ENCODE assay signal across 10 cellular contexts in the genomic region with DNA sequence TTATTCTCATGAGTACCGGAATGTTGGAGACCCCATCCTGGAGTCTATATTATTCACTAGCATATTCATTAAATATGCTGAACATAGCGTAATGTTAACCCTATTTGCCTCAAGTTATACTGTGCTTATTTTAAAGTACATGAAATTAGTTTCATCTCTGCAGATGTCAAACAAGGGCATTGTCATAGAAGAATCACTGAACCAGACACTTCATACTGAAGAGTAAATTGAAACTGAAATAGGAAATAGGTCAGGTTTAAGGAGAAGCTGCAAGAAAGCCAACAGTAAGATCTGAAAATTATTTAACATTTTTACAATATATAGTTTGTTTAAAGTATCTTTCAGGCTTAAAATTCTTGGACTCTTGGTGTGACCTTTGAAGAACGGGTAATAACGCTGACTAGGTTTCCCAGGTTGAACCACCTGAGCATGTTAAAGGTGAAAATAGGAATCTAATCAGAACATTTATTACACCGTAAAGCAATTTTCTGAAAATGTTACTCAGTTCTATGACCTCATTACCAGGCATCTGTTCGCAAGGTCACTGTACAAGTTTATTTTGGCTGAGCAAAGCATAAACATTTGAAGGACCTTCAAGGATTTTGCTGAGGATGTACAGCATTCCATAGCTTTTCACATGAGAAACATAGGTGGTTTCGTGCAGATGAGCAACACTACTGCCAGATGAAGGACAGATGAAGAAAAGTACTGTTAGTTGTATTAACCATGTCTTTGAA.
A peak's percentile ranks its signal among the peaks of the same experiment; 100 is the strongest.
DNase-seq lines count a peak whose midpoint lies in the region; ATAC-seq and TF ChIP-seq lines count a peak whose summit lies in the region.
"Had no signal": no experiment of that assay in that cellular context is flagged by ENCODE, and none has a peak within 500 bp of the region (broad histone marks: within the 10 kb centered on the region; RNA-seq: fewer than 3 reads in every experiment).

No MANE protein-coding gene starts in this region.

- 65 to 75% methylated on average over 7 of the region's 7 CpGs for WGBS in transverse colon (ENCODE audit: low coverage in 1 of 2), 2 donors
- 85 to 87% methylated on average over 7 of the region's 7 CpGs for WGBS in upper lobe of left lung, 2 donors

- TF ChIP-seq CTCF in GM13976 (IDR thresholded peaks at IDR 0.05; ENCODE audit: borderline replicate concordance, control extremely low read depth, extremely low read depth, insufficient read depth, missing control alignments) (no peak), foreskin fibroblast (IDR thresholded peaks at IDR 0.05; ENCODE audit: low read depth, low read length) (no peak), transverse colon (IDR thresholded peaks at IDR 0.05) (no peak), upper lobe of left lung (IDR thresholded peaks at IDR 0.05) (no peak)

- ATAC-seq in GM21526 (IDR thresholded peaks at IDR 0.05; ENCODE audit: low FRiP score, unreplicated experiment) (peak; percentile 72), HG03439 (IDR thresholded peaks at IDR 0.05; ENCODE audit: unreplicated experiment) (peak; percentile 63), upper lobe of left lung (ENCODE audit: low FRiP score in 2 of 2) (no peak)

- no peaks in the 10 kb centered on the region for H3K27me3 ChIP-seq in transverse colon
- H3K27me3 ChIP-seq in upper lobe of left lung = no peaks in the 10 kb centered on the region

- H3K4me3 ChIP-seq in foreskin fibroblast (ENCODE audit: low read depth in 1 of 2, low read length in 2 of 2) (no peak overlapping the region), transverse colon (no peak overlapping the region), upper lobe of left lung (no peak overlapping the region)

- TF ChIP-seq POLR2A in transverse colon (IDR thresholded peaks at IDR 0.05) (no peak), upper lobe of left lung (IDR thresholded peaks at IDR 0.05) (no peak)

- no peak overlapping the region for H3K27ac ChIP-seq in transverse colon
- no peak overlapping the region for H3K27ac ChIP-seq in upper lobe of left lung

- DNase-seq in GM13976 (ENCODE audit: low spot score) = peak; percentile 54
- peak; percentile 51 to 60 for DNase-seq in foreskin fibroblast
- DNase-seq in GM03348 (ENCODE audit: low spot score) = no peak
- DNase-seq in transverse colon = no peak
- no peak for DNase-seq in D341Med (ENCODE audit: low spot score)
- DNase-seq in upper lobe of left lung = no peak
- DNase-seq: CD4-positive, alpha-beta memory T cell; NCI-H446 treated with DMSO at 0.1 percent for 48 hours had no signal

- H3K4me1 ChIP-seq in transverse colon (peaks cover 0 to 9% (median 0%) of the 10 kb centered on the region in 4 donors), upper lobe of left lung (no peaks in the 10 kb centered on the region)

- in situ Hi-C loops in GM13976 (cut with MboI; ENCODE audit: low sequenced_read_pairs, unreplicated experiment) = no loop called here
- in situ Hi-C loops in transverse colon (cut with MboI; ENCODE audit: low pct_ligation_motif_present in 1 of 4, low pct_unique_long_range_greater_than_20kb in 1 of 4, low sequenced_read_pairs in 3 of 4) = no loop called here

- intact Hi-C loops in transverse colon (cut with DNase I; ENCODE audit: low total_unique reads) = no loop called here

- H3K9me3 ChIP-seq in transverse colon (no peaks in the 10 kb centered on the region), upper lobe of left lung (no peaks in the 10 kb centered on the region)

- peaks cover 0 to 3% (median 0%) of the 10 kb centered on the region in 4 donors for H3K36me3 ChIP-seq in transverse colon
- H3K36me3 ChIP-seq in upper lobe of left lung = peaks cover 0 to 16% (median 4%) of the 10 kb centered on the region in 4 donors

- TF ChIP-seq EP300 in transverse colon (IDR thresholded peaks at IDR 0.05; ENCODE audit: low read depth) (no peak), upper lobe of left lung (IDR thresholded peaks at IDR 0.05) (no peak)

Comparison
In these comparisons a context has a peak if more than half of its experiments do, and no peak if none do; other contexts are left out.
1. DNase-seq: peak in GM13976 (single experiment) and foreskin fibroblast (2 of 2); none in GM03348 (single experiment), transverse colon (single experiment), D341Med (single experiment) and upper lobe of left lung (0 of 2).
2. ATAC-seq: peak in GM21526 (single experiment) and HG03439 (single experiment); none in upper lobe of left lung (0 of 2).